Comparison of ENCODE assay signal across 8 cellular contexts in genomic region chr13:27619093-27619705, GRCh38. TPM values are rescaled to one million over a fixed set of nuclear protein-coding genes. Genes with fewer than 3 reads are reported as not detected.
A peak's percentile ranks its signal among the peaks of the same experiment; 100 is the strongest.
DNase-seq lines count a peak whose midpoint lies in the region; ATAC-seq, FAIRE-seq and TF ChIP-seq lines count a peak whose summit lies in the region.

No MANE protein-coding gene starts in this region.

- peak overlapping the region in 1 of 2 donors; percentile 85 for H3K27ac ChIP-seq in kidney (ENCODE audit: low read depth in 2 of 2, low read length in 2 of 2)
- H3K27ac ChIP-seq in thyroid gland = peak overlapping the region; percentile 89 to 98 (median 98)

- TF ChIP-seq POLR2A in thyroid gland (IDR thresholded peaks at IDR 0.05) (peak in 1 of 2 donors; percentile 59), GM18505 (IDR thresholded peaks at IDR 0.05; ENCODE audit: borderline replicate concordance, extremely low read depth, insufficient read depth, insufficient read length) (no peak)

- H3K36me3 Mint-ChIP-seq in activated CD4-positive, alpha-beta T cell treated with anti-CD3 and anti-CD28 coated beads, Interleukin-2, amount 10 ng/mL, durations not matched to agents 7 days and 5 days (ENCODE audit: low read depth) = peaks cover 35% of the 10 kb centered on the region
- H3K36me3 Mint-ChIP-seq in activated naive CD8-positive, alpha-beta T cell treated with anti-CD3 and anti-CD28 coated beads, Interleukin-2, amount 50 U/mL, for 24 hours (ENCODE audit: low read depth) = peaks cover 21% of the 10 kb centered on the region

- peak overlapping the region in 1 of 2 donors; percentile 59 for H3K9ac ChIP-seq in kidney (ENCODE audit: low read length in 2 of 2)

- intact Hi-C loops in kidney (cut with DNase I) (no loop called here), thyroid gland (cut with DNase I) (no loop called here)

- H3K27ac Mint-ChIP-seq in activated CD4-positive, alpha-beta T cell treated with anti-CD3 and anti-CD28 coated beads, Interleukin-2, amount 10 ng/mL, durations not matched to agents 7 days and 5 days = peak overlapping the region; percentile 88
- no peak overlapping the region for H3K27ac Mint-ChIP-seq in activated naive CD8-positive, alpha-beta T cell treated with anti-CD3 and anti-CD28 coated beads, Interleukin-2, amount 50 U/mL, for 24 hours

- no peak for FAIRE-seq in kidney (lab: Jason Lieb, UNC)

- POLR2A ChIA-PET in activated CD4-positive, alpha-beta T cell treated with anti-CD3 and anti-CD28 coated beads, Interleukin-2, amount 10 ng/mL, durations not matched to agents 7 days and 5 days (lab: Charles Lee) = no interaction called here

- peak overlapping the region; percentile 89 for H3K4me3 Mint-ChIP-seq in activated CD4-positive, alpha-beta T cell treated with anti-CD3 and anti-CD28 coated beads, Interleukin-2, amount 10 ng/mL, durations not matched to agents 7 days and 5 days
- peak overlapping the region; percentile 86 for H3K4me3 Mint-ChIP-seq in activated naive CD8-positive, alpha-beta T cell treated with anti-CD3 and anti-CD28 coated beads, Interleukin-2, amount 50 U/mL, for 24 hours

- peaks cover 2% of the 10 kb centered on the region for H3K9me3 Mint-ChIP-seq in activated CD4-positive, alpha-beta T cell treated with anti-CD3 and anti-CD28 coated beads, Interleukin-2, amount 10 ng/mL, durations not matched to agents 7 days and 5 days
- H3K9me3 Mint-ChIP-seq in activated naive CD8-positive, alpha-beta T cell treated with anti-CD3 and anti-CD28 coated beads, Interleukin-2, amount 50 U/mL, for 24 hours = no peaks in the 10 kb centered on the region

- H3K27me3 ChIP-seq in thyroid gland = no peaks in the 10 kb centered on the region

- H3K36me3 ChIP-seq in kidney (ENCODE audit: control insufficient read depth in 1 of 2, insufficient read depth in 2 of 2, low read length in 2 of 2) (no peaks in the 10 kb centered on the region), thyroid gland (no peaks in the 10 kb centered on the region)

- TF ChIP-seq CTCF in kidney (IDR thresholded peaks at IDR 0.05; ENCODE audit: borderline replicate concordance, extremely low read depth, insufficient read depth) = no peak
- no peak for TF ChIP-seq CTCF in thyroid gland (IDR thresholded peaks at IDR 0.05)

- ATAC-seq in activated naive CD8-positive, alpha-beta T cell treated with anti-CD3 and anti-CD28 coated beads, Interleukin-2, amount 50 U/mL, for 24 hours = no peak
- ATAC-seq in GM21447 (IDR thresholded peaks at IDR 0.05; ENCODE audit: unreplicated experiment) = no peak
- no peak for ATAC-seq in GM18505 (IDR thresholded peaks at IDR 0.05; ENCODE audit: unreplicated experiment)

- WGBS in thyroid gland, 2 donors = 13 to 18% methylated on average over 10 of the region's 10 CpGs

- H3K4me1 ChIP-seq in kidney (ENCODE audit: control insufficient read depth in 1 of 2, insufficient read depth in 1 of 2, low read depth in 1 of 2, low read length in 2 of 2) (peaks cover 11 to 17% of the 10 kb centered on the region in 2 donors), thyroid gland (peaks cover 25 to 33% of the 10 kb centered on the region in 2 donors)

- H3K27me3 Mint-ChIP-seq in activated CD4-positive, alpha-beta T cell treated with anti-CD3 and anti-CD28 coated beads, Interleukin-2, amount 10 ng/mL, durations not matched to agents 7 days and 5 days = no peaks in the 10 kb centered on the region
- no peaks in the 10 kb centered on the region for H3K27me3 Mint-ChIP-seq in activated naive CD8-positive, alpha-beta T cell treated with anti-CD3 and anti-CD28 coated beads, Interleukin-2, amount 50 U/mL, for 24 hours

- CTCF ChIA-PET in activated CD4-positive, alpha-beta T cell treated with anti-CD3 and anti-CD28 coated beads, Interleukin-2, amount 10 ng/mL, durations not matched to agents 7 days and 5 days (lab: Charles Lee) = interaction anchor here (0.6 to 1.9 kb wide), 3 partner anchors 10 to 690 kb away, joined by 3 to 4 read pairs (median 3); no protein-coding TSS in a partner anchor

- H3K4me3 ChIP-seq in kidney (ENCODE audit: low read length in 2 of 2) (peak overlapping the region; percentile 69 to 90), thyroid gland (replicated peaks in 1 of 3) (peak overlapping the region; percentile 79 to 88 (median 84))

- peaks cover 47% of the 10 kb centered on the region for H3K4me1 Mint-ChIP-seq in activated CD4-positive, alpha-beta T cell treated with anti-CD3 and anti-CD28 coated beads, Interleukin-2, amount 10 ng/mL, durations not matched to agents 7 days and 5 days
- peaks cover 43% of the 10 kb centered on the region for H3K4me1 Mint-ChIP-seq in activated naive CD8-positive, alpha-beta T cell treated with anti-CD3 and anti-CD28 coated beads, Interleukin-2, amount 50 U/mL, for 24 hours

- no peaks in the 10 kb centered on the region for H3K9me3 ChIP-seq in kidney (ENCODE audit: control insufficient read depth in 1 of 2, low read length in 2 of 2)
- H3K9me3 ChIP-seq in thyroid gland = no peaks in the 10 kb centered on the region

- no peak for DNase-seq in activated CD4-positive, alpha-beta T cell treated with anti-CD3 and anti-CD28 coated beads, Interleukin-2, amount 10 ng/mL, durations not matched to agents 7 days and 5 days
- no peak for DNase-seq in activated CD4-positive, alpha-beta T cell treated with anti-CD3 and anti-CD28 coated beads, Interleukin-2, amount 50 U/mL, for 4 hours
- DNase-seq in activated naive CD8-positive, alpha-beta T cell treated with anti-CD3 and anti-CD28 coated beads, Interleukin-2, amount 50 U/mL, for 24 hours = no peak
- DNase-seq in kidney = no peak
- DNase-seq in thyroid gland = peak; percentile 20 to 37
- no peak for DNase-seq in NCI-H2171 treated with DMSO at 0.1 percent for 48 hours (lab: John Stamatoyannopoulos, UW)

RNA-seq across cellular contexts. Expression of gene LNX2, which starts 1.1 kb away (rescaled TPM):
- total RNA-seq in activated CD4-positive, alpha-beta T cell treated with anti-CD3 and anti-CD28 coated beads, Interleukin-2, amount 10 ng/mL, durations not matched to agents 7 days and 5 days = 1 to 10 TPM; 7.6 to 9.5 TPM
- total RNA-seq in kidney = 13.8 TPM
- 5.6 TPM for polyA plus RNA-seq in kidney (ENCODE audit: insufficient read depth, low read depth, low replicate concordance)
- total RNA-seq in thyroid gland = 10 to 100 TPM; 17.3 to 19.9 (median 17.8) TPM

RNA-seq across cellular contexts. Expression of gene POLR1D, which starts 2.5 kb away (rescaled TPM):
- 100 to 1,000 TPM; 142 to 169 TPM for total RNA-seq in activated CD4-positive, alpha-beta T cell treated with anti-CD3 and anti-CD28 coated beads, Interleukin-2, amount 10 ng/mL, durations not matched to agents 7 days and 5 days
- 72.8 TPM for total RNA-seq in kidney
- 124 TPM for polyA plus RNA-seq in kidney (ENCODE audit: insufficient read depth, low read depth, low replicate concordance)
- total RNA-seq in thyroid gland = 100 to 1,000 TPM in 2 of 4 donors, 10 to 100 TPM in 2; 64.1 to 111 (median 87.0) TPM

Comparison
In these comparisons a context has a peak if more than half of its experiments do, and no peak if none do; other contexts are left out.
1. DNase-seq: peak in thyroid gland (2 of 2); none in activated CD4-positive, alpha-beta T cell treated with anti-CD3 and anti-CD28 coated beads, Interleukin-2, amount 10 ng/mL, durations not matched to agents 7 days and 5 days (single experiment), activated CD4-positive, alpha-beta T cell treated with anti-CD3 and anti-CD28 coated beads, Interleukin-2, amount 50 U/mL, for 4 hours (0 of 2), activated naive CD8-positive, alpha-beta T cell treated with anti-CD3 and anti-CD28 coated beads, Interleukin-2, amount 50 U/mL, for 24 hours (single experiment), kidney (single experiment) and NCI-H2171 treated with DMSO at 0.1 percent for 48 hours (single experiment).